11 cellular contexts compared by ENCODE assay signal in the genomic region with DNA sequence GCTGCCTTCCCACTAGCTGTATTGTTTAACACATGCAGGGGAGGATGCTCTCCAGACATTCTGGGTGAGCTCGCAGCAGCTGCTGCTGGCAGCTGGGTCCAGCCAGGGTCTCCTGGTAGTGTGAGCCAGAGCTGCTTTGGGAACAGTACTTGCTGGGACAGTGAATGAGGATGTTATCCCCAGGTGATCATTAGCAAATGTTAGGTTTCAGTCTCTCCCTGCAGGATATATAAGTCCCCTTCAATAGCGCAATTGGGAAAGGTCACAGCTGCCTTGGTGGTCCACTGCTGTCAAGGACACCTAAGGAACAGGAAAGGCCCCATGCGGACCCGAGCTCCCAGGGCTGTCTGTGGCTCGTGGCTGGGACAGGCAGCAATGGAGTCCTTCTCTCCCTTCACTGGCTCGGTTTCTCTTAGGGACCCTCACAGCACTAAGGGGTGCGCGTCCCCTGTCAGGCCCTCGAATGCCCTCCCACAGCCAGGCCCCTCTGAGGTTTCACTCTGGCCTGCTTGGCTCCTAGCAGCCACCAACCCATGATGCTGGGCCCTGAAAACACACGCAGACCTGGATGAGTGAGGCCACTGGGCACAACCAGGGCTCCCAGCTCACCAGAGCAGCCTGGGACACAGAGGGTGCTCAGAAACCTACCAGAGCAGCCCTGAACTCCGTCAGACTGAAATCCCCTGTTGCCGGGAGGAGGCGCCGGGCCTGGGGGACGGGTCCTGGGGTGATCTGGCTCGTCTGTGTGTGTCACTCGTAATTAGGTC.
DNase-seq lines count a peak whose midpoint lies in the region; ATAC-seq and TF ChIP-seq lines count a peak whose summit lies in the region.
"Had no signal": no experiment of that assay in that cellular context is flagged by ENCODE, and none has a peak within 500 bp of the region (broad histone marks: within the 10 kb centered on the region; RNA-seq: fewer than 3 reads in every experiment).

No MANE protein-coding gene starts in this region.

- H3K27me3 Mint-ChIP-seq in nephron (ENCODE audit: low read depth) (peaks cover 4% of the 10 kb centered on the region), nephron progenitor cell (ENCODE audit: low read depth, poor library complexity) (peaks cover 8% of the 10 kb centered on the region)
- H3K27me3 Mint-ChIP-seq: dendritic cell treated with granulocyte-macrophage colony-stimulating factor and Interleukin-4, amounts not matched to agents 40 ng/mL and 50 ng/mL, for 4 days had no signal

- H3K4me1 Mint-ChIP-seq in nephron: peaks cover 62% of the 10 kb centered on the region
- H3K4me1 Mint-ChIP-seq in nephron progenitor cell: peaks cover 39% of the 10 kb centered on the region

- H3K9me3 Mint-ChIP-seq in nephron (no peaks in the 10 kb centered on the region), nephron progenitor cell (no peaks in the 10 kb centered on the region)
- H3K9me3 Mint-ChIP-seq: dendritic cell treated with granulocyte-macrophage colony-stimulating factor and Interleukin-4, amounts not matched to agents 40 ng/mL and 50 ng/mL, for 4 days had no signal

- peak overlapping the region; percentile 80 to 96 (median 91) for H3K27ac Mint-ChIP-seq in nephron
- no peak overlapping the region for H3K27ac Mint-ChIP-seq in nephron progenitor cell
- H3K27ac Mint-ChIP-seq: dendritic cell treated with granulocyte-macrophage colony-stimulating factor and Interleukin-4, amounts not matched to agents 40 ng/mL and 50 ng/mL, for 4 days had no signal

- H3K36me3 Mint-ChIP-seq in nephron (ENCODE audit: low read depth) (peaks cover 12% of the 10 kb centered on the region), nephron progenitor cell (ENCODE audit: low read depth) (no peaks in the 10 kb centered on the region)

- TF ChIP-seq CTCF in nephron (IDR thresholded peaks at IDR 0.05; ENCODE audit: unreplicated experiment in 3 of 3) (no peak), foreskin fibroblast (IDR thresholded peaks at IDR 0.05; ENCODE audit: low read depth, low read length) (no peak), nephron progenitor cell (IDR thresholded peaks at IDR 0.05) (no peak)

- no peaks in the 10 kb centered on the region for H3K27me3 ChIP-seq in esophagus (ENCODE audit: control insufficient read depth in 1 of 2, insufficient read depth in 2 of 2, low read length in 2 of 2)

- no peaks in the 10 kb centered on the region for H3K9me3 ChIP-seq in esophagus (ENCODE audit: control insufficient read depth in 2 of 2, insufficient read depth in 1 of 2, low read depth in 1 of 2, low read length in 1 of 2)

- H3K4me3 Mint-ChIP-seq in nephron (no peak overlapping the region), nephron progenitor cell (no peak overlapping the region)
- H3K4me3 Mint-ChIP-seq: dendritic cell treated with granulocyte-macrophage colony-stimulating factor and Interleukin-4, amounts not matched to agents 40 ng/mL and 50 ng/mL, for 4 days had no signal

- H3K36me3 ChIP-seq in esophagus (ENCODE audit: control insufficient read depth in 2 of 2, insufficient read depth in 2 of 2, low read length in 1 of 2): peaks cover 5 to 25% of the 10 kb centered on the region in 2 donors

- H3K4me1 ChIP-seq in esophagus (ENCODE audit: control insufficient read depth in 2 of 2, insufficient read depth in 2 of 2, low read length in 1 of 2): peaks cover 0 to 3% of the 10 kb centered on the region in 2 donors

- no peak for ATAC-seq in HG03460 (IDR thresholded peaks at IDR 0.05; ENCODE audit: unreplicated experiment)

- H3K4me3 ChIP-seq in esophagus (ENCODE audit: low read depth in 1 of 2, low read length in 2 of 2) (no peak overlapping the region), foreskin fibroblast (ENCODE audit: low read depth in 1 of 2, low read length in 2 of 2) (no peak overlapping the region)

- peak overlapping the region; percentile 26 to 44 for H3K27ac ChIP-seq in esophagus (ENCODE audit: low read depth in 2 of 2, low read length in 1 of 2)
- H3K27ac ChIP-seq: VCaP had no signal

- WGBS in esophagus, 2 donors: 76 to 80% methylated on average over 16 to 17 of the region's 17 CpGs

- peak; percentile 34 for DNase-seq in AG08395 (ENCODE audit: low spot score)
- peak; percentile 31 for DNase-seq in NCI-H1694 (lab: John Stamatoyannopoulos, UW)
- DNase-seq in foreskin fibroblast: no peak
- no peak for DNase-seq in nephron progenitor cell
- no peak for DNase-seq in nucleus accumbens (lab: John Stamatoyannopoulos, UW)
- DNase-seq: NCI-H187 treated with DMSO at 0.1 percent for 48 hours had no signal

Comparison
In these comparisons a context has a peak if more than half of its experiments do, and no peak if none do; other contexts are left out.
1. DNase-seq: peak in AG08395 (single experiment) and NCI-H1694 (single experiment); none in foreskin fibroblast (0 of 2), nephron progenitor cell (single experiment) and nucleus accumbens (0 of 56).